ENCODE assay signal across 12 cellular contexts in the genomic region with DNA sequence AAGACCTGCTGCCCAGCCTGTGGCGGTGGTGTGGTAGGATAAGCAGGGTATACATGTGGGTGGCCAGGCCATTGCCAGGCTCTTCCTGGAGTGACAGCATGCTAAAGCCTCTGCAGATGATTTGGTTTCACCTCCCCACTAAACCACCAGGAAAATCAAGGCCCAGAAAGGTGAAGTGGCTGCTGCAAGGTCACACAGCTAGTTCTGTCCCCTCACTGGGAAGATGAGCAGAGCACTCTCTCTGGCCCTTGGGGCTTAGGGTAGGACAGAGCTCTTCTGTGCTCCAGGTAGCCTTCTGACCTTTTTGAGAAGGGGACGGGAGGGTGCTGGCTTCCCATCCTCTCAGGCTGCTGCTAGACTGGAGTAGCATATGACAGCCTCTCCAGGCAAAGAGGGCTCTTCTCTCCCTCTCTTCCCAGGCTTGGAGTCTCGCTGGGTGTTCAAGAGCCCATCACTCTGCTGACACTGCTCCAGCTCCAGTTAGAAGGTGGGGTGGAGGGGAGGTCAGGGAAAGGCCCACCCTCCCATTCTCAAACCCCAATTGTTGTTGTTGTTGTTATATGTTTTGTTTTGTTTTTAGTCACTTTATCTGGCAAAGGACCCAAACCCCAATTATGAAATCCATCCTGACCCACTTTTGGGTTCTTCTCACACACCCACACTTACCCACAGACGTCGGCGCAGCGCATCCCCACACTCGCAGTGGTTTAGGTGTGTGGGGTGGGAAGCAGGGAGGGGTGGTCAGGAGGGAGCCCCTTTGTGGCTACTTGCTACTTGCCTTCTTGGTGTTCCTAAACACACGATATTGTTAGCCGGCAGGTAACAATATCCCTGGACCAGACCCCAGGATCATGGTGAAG. TPM values are rescaled to one million over a fixed set of nuclear protein-coding genes. Genes with fewer than 3 reads are reported as not detected.
DNase-seq lines count a peak whose midpoint lies in the region; ATAC-seq and TF ChIP-seq lines count a peak whose summit lies in the region.
"Had no signal": no experiment of that assay in that cellular context is flagged by ENCODE, and none has a peak within 500 bp of the region (broad histone marks: within the 10 kb centered on the region; RNA-seq: fewer than 3 reads in every experiment).

No MANE protein-coding gene starts in this region.

- no peaks in the 10 kb centered on the region for H3K36me3 ChIP-seq in Panc1 (ENCODE audit: control insufficient read depth, insufficient read depth, low read length)
- H3K36me3 ChIP-seq in tibial nerve, result no peaks in the 10 kb centered on the region
- H3K36me3 ChIP-seq: left lung, thoracic aorta had no signal

- TF ChIP-seq CTCF in Panc1 (IDR thresholded peaks at IDR 0.05) (no peak), omental fat pad (IDR thresholded peaks at IDR 0.05) (no peak), type B pancreatic cell (conservative IDR thresholded peaks at IDR 0.05) (no peak), tibial nerve (IDR thresholded peaks at IDR 0.05) (no peak)

- WGBS in tibial nerve, 2 donors, result 91 to 92% methylated on average over 10 of the region's 10 CpGs

- POLR2A ChIA-PET in Panc1 (lab: Charles Lee), result interaction anchor here (0.5 kb wide), 1 partner anchor 200 kb away, joined by 4 read pairs; no protein-coding TSS in a partner anchor

- H3K27me3 Mint-ChIP-seq in activated naive CD8-positive, alpha-beta T cell treated with anti-CD3 and anti-CD28 coated beads, Interleukin-2, amount 50 U/mL, for 24 hours, result no peaks in the 10 kb centered on the region
- H3K27me3 Mint-ChIP-seq in type B pancreatic cell, result peaks cover 49% of the 10 kb centered on the region

- no peak for TF ChIP-seq POLR2A in tibial nerve (IDR thresholded peaks at IDR 0.05)

- H3K27me3 ChIP-seq in Panc1 (ENCODE audit: control insufficient read depth, insufficient read depth, low read length), result no peaks in the 10 kb centered on the region
- H3K27me3 ChIP-seq in tibial nerve, result peaks cover 0 to 23% of the 10 kb centered on the region in 2 donors

- intact Hi-C loops in Panc1 (cut with micrococcal nuclease; ENCODE audit: unreplicated experiment), result no loop called here

- peak; percentile 37 to 54 for DNase-seq in activated CD4-positive, alpha-beta T cell treated with anti-CD3 and anti-CD28 coated beads for 4 hours
- no peak for DNase-seq in activated CD4-positive, alpha-beta T cell treated with anti-CD3 and anti-CD28 coated beads for 1 hour
- DNase-seq in Panc1 (ENCODE audit: low read depth, low spot score), result no peak
- peak; percentile 47 for DNase-seq in activated naive CD8-positive, alpha-beta T cell treated with anti-CD3 and anti-CD28 coated beads, Interleukin-2, amount 50 U/mL, for 24 hours
- peak; percentile 16 for DNase-seq in omental fat pad (ENCODE audit: low spot score)
- DNase-seq in type B pancreatic cell (ENCODE audit: extremely low spot score, unreplicated experiment), result no peak
- no peak for DNase-seq in tibial nerve (ENCODE audit: low spot score in 2 of 2)
- DNase-seq: left lung, NCI-H1105 had no signal

- H3K9me3 Mint-ChIP-seq in activated naive CD8-positive, alpha-beta T cell treated with anti-CD3 and anti-CD28 coated beads, Interleukin-2, amount 50 U/mL, for 24 hours, result no peaks in the 10 kb centered on the region
- no peaks in the 10 kb centered on the region for H3K9me3 Mint-ChIP-seq in type B pancreatic cell

- peaks cover 82% of the 10 kb centered on the region for H3K4me1 Mint-ChIP-seq in activated naive CD8-positive, alpha-beta T cell treated with anti-CD3 and anti-CD28 coated beads, Interleukin-2, amount 50 U/mL, for 24 hours
- peaks cover 13% of the 10 kb centered on the region for H3K4me1 Mint-ChIP-seq in type B pancreatic cell (ENCODE audit: unreplicated experiment)

- H3K36me3 Mint-ChIP-seq in activated naive CD8-positive, alpha-beta T cell treated with anti-CD3 and anti-CD28 coated beads, Interleukin-2, amount 50 U/mL, for 24 hours (ENCODE audit: low read depth), result peaks cover 36% of the 10 kb centered on the region
- H3K36me3 Mint-ChIP-seq in type B pancreatic cell, result peaks cover 4% of the 10 kb centered on the region

- TF ChIP-seq EP300 in tibial nerve (IDR thresholded peaks at IDR 0.05), result no peak

- H3K27ac ChIP-seq in Panc1 (ENCODE audit: low read length) (peak overlapping the region; percentile 26), tibial nerve (no peak overlapping the region)
- H3K27ac ChIP-seq: left lung, parathyroid adenoma, thoracic aorta had no signal

- H3K4me1 ChIP-seq in Panc1 (ENCODE audit: control insufficient read depth, insufficient read depth, low read length), result peaks cover 29% of the 10 kb centered on the region
- H3K4me1 ChIP-seq in tibial nerve, result peaks cover 0 to 20% (median 15%) of the 10 kb centered on the region in 4 donors

- no TSS peak for BruUV-seq in Panc1 (replicated peaks; lab: Mats Ljungman, UMichigan)

- peak overlapping the region; percentile 90 for H3K4me3 Mint-ChIP-seq in activated naive CD8-positive, alpha-beta T cell treated with anti-CD3 and anti-CD28 coated beads, Interleukin-2, amount 50 U/mL, for 24 hours
- H3K4me3 Mint-ChIP-seq in type B pancreatic cell, result no peak overlapping the region

- in situ Hi-C loops in Panc1 (cut with HindIII; ENCODE audit: low pct_unique_long_range_greater_than_20kb, low sequenced_read_pairs), result no loop called here

- CTCF ChIA-PET in Panc1 (lab: Charles Lee), result interaction anchor here (0.6 to 0.7 kb wide), 3 partner anchors 32 to 834 kb away, joined by 3 to 4 read pairs (median 3); no protein-coding TSS in a partner anchor

- ATAC-seq in Panc1, result no peak
- peak; percentile 3 for ATAC-seq in activated naive CD8-positive, alpha-beta T cell treated with anti-CD3 and anti-CD28 coated beads, Interleukin-2, amount 50 U/mL, for 24 hours
- no peak for ATAC-seq in omental fat pad (ENCODE audit: low FRiP score)
- no peak for ATAC-seq in GM18870 (IDR thresholded peaks at IDR 0.05; ENCODE audit: unreplicated experiment)
- ATAC-seq: left lung had no signal

- H3K9me3 ChIP-seq in Panc1 (ENCODE audit: control insufficient read depth, insufficient read depth, low read depth, low read length) (no peaks in the 10 kb centered on the region), tibial nerve (no peaks in the 10 kb centered on the region)
- H3K9me3 ChIP-seq: left lung, thoracic aorta had no signal

- H3K4me3 ChIP-seq in Panc1 (ENCODE audit: low read depth in 2 of 2, low read length in 2 of 2), result no peak overlapping the region
- no peak overlapping the region for H3K4me3 ChIP-seq in tibial nerve
- H3K4me3 ChIP-seq: left lung, thoracic aorta had no signal

- H3K27ac Mint-ChIP-seq in activated naive CD8-positive, alpha-beta T cell treated with anti-CD3 and anti-CD28 coated beads, Interleukin-2, amount 50 U/mL, for 24 hours, result peak overlapping the region; percentile 75
- no peak overlapping the region for H3K27ac Mint-ChIP-seq in type B pancreatic cell

RNA-seq across cellular contexts. Expression of a gene that starts 4.9 kb away (rescaled TPM):
- total RNA-seq in Panc1 (2021; ENCODE audit: unreplicated experiment) (4.8 TPM), omental fat pad (10 to 100 TPM in 2 of 4 donors, 1 to 10 TPM in 2; 8.3 to 24.6 (median 16.2) TPM), type B pancreatic cell (ENCODE audit: low replicate concordance) (13.8 TPM in 2 replicates), tibial nerve (1 to 10 TPM; 2.1 to 9.9 (median 5.0) TPM)
- 4.2 TPM for polyA plus RNA-seq in Panc1 (2012; ENCODE audit: insufficient read length)

Comparison
In these comparisons a context has a peak if more than half of its experiments do, and no peak if none do; other contexts are left out.
1. DNase-seq: peak in activated CD4-positive, alpha-beta T cell treated with anti-CD3 and anti-CD28 coated beads for 4 hours (2 of 2), activated naive CD8-positive, alpha-beta T cell treated with anti-CD3 and anti-CD28 coated beads, Interleukin-2, amount 50 U/mL, for 24 hours (single experiment) and omental fat pad (single experiment); none in activated CD4-positive, alpha-beta T cell treated with anti-CD3 and anti-CD28 coated beads for 1 hour (single experiment), Panc1 (single experiment), type B pancreatic cell (single experiment) and tibial nerve (0 of 2).